Comparison of ENCODE assay signal across 24 cellular contexts in the genomic region with DNA sequence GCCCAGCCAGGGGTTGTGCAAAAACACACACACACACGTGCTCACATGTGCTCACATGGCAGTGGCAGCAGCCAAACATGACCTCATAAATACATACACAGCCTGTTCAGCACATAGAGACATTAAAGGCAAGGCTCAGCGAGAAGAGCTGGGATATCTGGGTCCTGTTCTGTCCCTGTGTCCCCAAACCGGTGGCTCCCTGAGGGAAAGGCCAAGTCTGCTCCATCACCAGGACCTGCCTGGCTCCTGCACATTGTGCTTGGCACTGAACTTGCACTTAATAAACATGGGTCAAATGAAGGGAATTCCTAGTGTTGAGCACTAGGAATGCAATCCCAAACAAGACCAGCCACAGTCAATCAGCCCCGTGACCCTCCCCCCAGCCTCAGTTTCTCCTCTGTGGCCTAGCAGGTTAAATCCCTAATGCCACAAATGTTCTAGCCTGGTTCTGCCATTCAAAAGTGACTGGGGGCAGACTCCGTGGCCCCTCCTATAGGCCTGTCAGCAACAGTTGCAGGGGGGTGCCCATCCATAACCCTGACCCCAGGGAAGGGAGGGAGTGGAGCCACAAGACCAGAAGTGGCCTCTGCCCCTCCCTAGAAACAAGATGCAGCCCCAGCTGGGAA.
"Had no signal": no experiment of that assay in that cellular context is flagged by ENCODE, and none has a peak within 500 bp of the region (broad histone marks: within the 10 kb centered on the region; RNA-seq: fewer than 3 reads in every experiment).

No MANE protein-coding gene starts in this region.

- H3K4me3 ChIP-seq: adrenal gland, cardiac muscle cell, lung, tibial artery had no signal

- H3K27me3 ChIP-seq: adrenal gland, cardiac muscle cell, neutrophil had no signal

- H3K27ac Mint-ChIP-seq: activated B cell treated with CpG ODN at 0.5 μM for 24 hours; activated CD4-positive, alpha-beta memory T cell treated with anti-CD3 and anti-CD28 coated beads for 36 hours; activated naive CD4-positive, alpha-beta T cell treated with anti-CD3 and anti-CD28 coated beads, Interleukin-2, amount 50 U/mL, for 72 hours; activated T-helper 1 cell treated with anti-CD3 and anti-CD28 coated beads, Interleukin-12 subunit alpha, Interleukin-12 subunit beta, Interleukin-2, Interleukin-4 antibody, amounts not matched to agents 30 ng/mL and 10 ng/mL and 1 ng/mL, durations not matched to agents 14 hours and 24 hours and 36 hours had no signal

- H3K9me3 Mint-ChIP-seq: activated B cell treated with CpG ODN at 0.5 μM for 24 hours; activated CD4-positive, alpha-beta memory T cell treated with anti-CD3 and anti-CD28 coated beads for 36 hours; activated naive CD4-positive, alpha-beta T cell treated with anti-CD3 and anti-CD28 coated beads, Interleukin-2, amount 50 U/mL, for 72 hours; activated T-helper 1 cell treated with anti-CD3 and anti-CD28 coated beads, Interleukin-12 subunit alpha, Interleukin-12 subunit beta, Interleukin-2, Interleukin-4 antibody, amounts not matched to agents 30 ng/mL and 10 ng/mL and 1 ng/mL, durations not matched to agents 14 hours and 24 hours and 36 hours had no signal

- H3K4me1 ChIP-seq: adrenal gland, parathyroid adenoma, tibial artery had no signal

- H3K36me3 ChIP-seq: adrenal gland, cardiac muscle cell, neutrophil, tibial artery had no signal

- ATAC-seq: activated naive CD4-positive, alpha-beta T cell treated with anti-CD3 and anti-CD28 coated beads, Interleukin-2, amount 50 U/mL, for 72 hours had no signal

- H3K9ac ChIP-seq: parathyroid adenoma had no signal

- H3K4me3 Mint-ChIP-seq: activated B cell treated with CpG ODN at 0.5 μM for 24 hours; activated CD4-positive, alpha-beta memory T cell treated with anti-CD3 and anti-CD28 coated beads for 36 hours; activated T-helper 1 cell treated with anti-CD3 and anti-CD28 coated beads, Interleukin-12 subunit alpha, Interleukin-12 subunit beta, Interleukin-2, Interleukin-4 antibody, amounts not matched to agents 30 ng/mL and 10 ng/mL and 1 ng/mL, durations not matched to agents 14 hours and 24 hours and 36 hours had no signal

- H2AFZ ChIP-seq: parathyroid adenoma had no signal

- H3K79me2 ChIP-seq: parathyroid adenoma had no signal

- H3K36me3 Mint-ChIP-seq: activated CD4-positive, alpha-beta memory T cell treated with anti-CD3 and anti-CD28 coated beads for 36 hours; activated naive CD4-positive, alpha-beta T cell treated with anti-CD3 and anti-CD28 coated beads, Interleukin-2, amount 50 U/mL, for 72 hours had no signal

- H3K27ac ChIP-seq: adrenal gland, cardiac muscle cell, epithelial cell of prostate, neutrophil, parathyroid adenoma, tibial artery had no signal

- DNase-seq: activated B cell treated with CpG ODN at 0.5 μM for 24 hours; activated CD4-positive, alpha-beta memory T cell treated with anti-CD3 and anti-CD28 coated beads for 36 hours; activated CD4-positive, alpha-beta T cell treated with anti-CD3 and anti-CD28 coated beads for 4 hours; activated gamma-delta T cell treated with Interleukin-2 at 50 U/mL for 16 hours; activated T-cell treated with anti-CD3 and anti-CD28 coated beads for 4 hours; foreskin fibroblast; hippocampal formation; islet precursor cell; midbrain; stimulated activated CD4-positive, alpha-beta T cell treated with anti-CD3 and anti-CD28 coated beads, Interleukin-12 subunit alpha, Interleukin-12 subunit beta, amount 100 ng/mL, for 4 hours; stimulated activated CD4-positive, alpha-beta T cell treated with anti-CD3 and anti-CD28 coated beads, Interleukin-2, amount 100 ng/mL, for 24 hours; stimulated activated naive CD8-positive, alpha-beta T cell treated with anti-CD3 and anti-CD28 coated beads, Interleukin-15, Interleukin-2, amounts not matched to agents 100 U/mL and 50 U/mL, for 24 hours; substantia nigra; T-helper 1 cell; T-helper 9 cell had no signal

- H3K9me3 ChIP-seq: adrenal gland, neutrophil had no signal

- H3K4me1 Mint-ChIP-seq: activated B cell treated with CpG ODN at 0.5 μM for 24 hours had no signal
